ENCODE assay signal across 3 cellular contexts in genomic region chr14:64500088-64500487, GRCh38.
TF ChIP-seq lines count a peak whose summit lies in the region.

No MANE protein-coding gene starts in this region.

TF ChIP-seq in SK-N-SH, 30 proteins besides CTCF, POLR2A, EP300 and RAD21:
- no peak for TF ChIP-seq FOXM1 (IDR thresholded peaks at IDR 0.05; ENCODE audit: low read depth)
- no peak for TF ChIP-seq EZH2phosphoT487 (IDR thresholded peaks at IDR 0.05; ENCODE audit: borderline replicate concordance, low read depth)
- TF ChIP-seq, protein P1, sequence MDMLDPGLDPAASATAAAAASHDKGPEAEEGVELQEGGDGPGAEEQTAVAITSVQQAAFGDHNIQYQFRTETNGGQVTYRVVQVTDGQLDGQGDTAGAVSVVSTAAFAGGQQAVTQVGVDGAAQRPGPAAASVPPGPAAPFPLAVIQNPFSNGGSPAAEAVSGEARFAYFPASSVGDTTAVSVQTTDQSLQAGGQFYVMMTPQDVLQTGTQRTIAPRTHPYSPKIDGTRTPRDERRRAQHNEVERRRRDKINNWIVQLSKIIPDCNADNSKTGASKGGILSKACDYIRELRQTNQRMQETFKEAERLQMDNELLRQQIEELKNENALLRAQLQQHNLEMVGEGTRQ (IDR thresholded peaks at IDR 0.05; ENCODE audit: borderline replicate concordance, low read depth, low read length) = no peak
- TF ChIP-seq RXRA (IDR thresholded peaks at IDR 0.05; ENCODE audit: borderline replicate concordance, low read depth) = no peak
- TF ChIP-seq, protein P2, sequence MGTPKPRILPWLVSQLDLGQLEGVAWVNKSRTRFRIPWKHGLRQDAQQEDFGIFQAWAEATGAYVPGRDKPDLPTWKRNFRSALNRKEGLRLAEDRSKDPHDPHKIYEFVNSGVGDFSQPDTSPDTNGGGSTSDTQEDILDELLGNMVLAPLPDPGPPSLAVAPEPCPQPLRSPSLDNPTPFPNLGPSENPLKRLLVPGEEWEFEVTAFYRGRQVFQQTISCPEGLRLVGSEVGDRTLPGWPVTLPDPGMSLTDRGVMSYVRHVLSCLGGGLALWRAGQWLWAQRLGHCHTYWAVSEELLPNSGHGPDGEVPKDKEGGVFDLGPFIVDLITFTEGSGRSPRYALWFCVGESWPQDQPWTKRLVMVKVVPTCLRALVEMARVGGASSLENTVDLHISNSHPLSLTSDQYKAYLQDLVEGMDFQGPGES (IDR thresholded peaks at IDR 0.05; ENCODE audit: low read depth, low read length) = no peak
- TF ChIP-seq CHD2 (IDR thresholded peaks at IDR 0.05; ENCODE audit: low read length, partially characterized antibody) = no peak
- no peak for TF ChIP-seq SMC3 (IDR thresholded peaks at IDR 0.05; ENCODE audit: low read depth, low read length)
- no peak for TF ChIP-seq POLR2AphosphoS5 (IDR thresholded peaks at IDR 0.05; ENCODE audit: low read depth, low read length)
- no peak for TF ChIP-seq GATA2 (CRISPR knock-in tag; IDR thresholded peaks at IDR 0.05)
- no peak for TF ChIP-seq NFIC (IDR thresholded peaks at IDR 0.05; ENCODE audit: borderline replicate concordance)
- TF ChIP-seq MXI1 (IDR thresholded peaks at IDR 0.05; ENCODE audit: low read depth, low read length) = no peak
- no peak for TF ChIP-seq NRF1 (IDR thresholded peaks at IDR 0.05; ENCODE audit: low read depth, low read length)
- TF ChIP-seq YY1 (IDR thresholded peaks at IDR 0.05; ENCODE audit: low read depth) = no peak

TF ChIP-seq in SK-N-SH treated with all-trans-retinoic acid at 6 μM for 48 hours, 23 proteins besides CTCF, POLR2A, EP300 and RAD21:
- no peak for TF ChIP-seq CREB5 (CRISPR knock-in tag; IDR thresholded peaks at IDR 0.05; ENCODE audit: low read depth)
- TF ChIP-seq CSDC2 (CRISPR knock-in tag; IDR thresholded peaks at IDR 0.05) = no peak
- TF ChIP-seq ZFP30 (CRISPR knock-in tag; IDR thresholded peaks at IDR 0.05) = no peak
- TF ChIP-seq ZC3H10 (CRISPR knock-in tag; IDR thresholded peaks at IDR 0.05) = no peak
- TF ChIP-seq, protein P3, sequence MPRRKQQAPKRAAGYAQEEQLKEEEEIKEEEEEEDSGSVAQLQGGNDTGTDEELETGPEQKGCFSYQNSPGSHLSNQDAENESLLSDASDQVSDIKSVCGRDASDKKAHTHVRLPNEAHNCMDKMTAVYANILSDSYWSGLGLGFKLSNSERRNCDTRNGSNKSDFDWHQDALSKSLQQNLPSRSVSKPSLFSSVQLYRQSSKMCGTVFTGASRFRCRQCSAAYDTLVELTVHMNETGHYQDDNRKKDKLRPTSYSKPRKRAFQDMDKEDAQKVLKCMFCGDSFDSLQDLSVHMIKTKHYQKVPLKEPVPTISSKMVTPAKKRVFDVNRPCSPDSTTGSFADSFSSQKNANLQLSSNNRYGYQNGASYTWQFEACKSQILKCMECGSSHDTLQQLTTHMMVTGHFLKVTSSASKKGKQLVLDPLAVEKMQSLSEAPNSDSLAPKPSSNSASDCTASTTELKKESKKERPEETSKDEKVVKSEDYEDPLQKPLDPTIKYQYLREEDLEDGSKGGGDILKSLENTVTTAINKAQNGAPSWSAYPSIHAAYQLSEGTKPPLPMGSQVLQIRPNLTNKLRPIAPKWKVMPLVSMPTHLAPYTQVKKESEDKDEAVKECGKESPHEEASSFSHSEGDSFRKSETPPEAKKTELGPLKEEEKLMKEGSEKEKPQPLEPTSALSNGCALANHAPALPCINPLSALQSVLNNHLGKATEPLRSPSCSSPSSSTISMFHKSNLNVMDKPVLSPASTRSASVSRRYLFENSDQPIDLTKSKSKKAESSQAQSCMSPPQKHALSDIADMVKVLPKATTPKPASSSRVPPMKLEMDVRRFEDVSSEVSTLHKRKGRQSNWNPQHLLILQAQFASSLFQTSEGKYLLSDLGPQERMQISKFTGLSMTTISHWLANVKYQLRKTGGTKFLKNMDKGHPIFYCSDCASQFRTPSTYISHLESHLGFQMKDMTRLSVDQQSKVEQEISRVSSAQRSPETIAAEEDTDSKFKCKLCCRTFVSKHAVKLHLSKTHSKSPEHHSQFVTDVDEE (CRISPR knock-in tag; IDR thresholded peaks at IDR 0.05) = no peak
- no peak for TF ChIP-seq ARNTL (CRISPR knock-in tag; IDR thresholded peaks at IDR 0.05; ENCODE audit: borderline replicate concordance, low read depth)
- TF ChIP-seq BACH2 (CRISPR knock-in tag; IDR thresholded peaks at IDR 0.05; ENCODE audit: borderline replicate concordance) = no peak
- TF ChIP-seq ZNF8 (CRISPR knock-in tag; IDR thresholded peaks at IDR 0.05) = no peak
- TF ChIP-seq TCF4 (CRISPR knock-in tag; IDR thresholded peaks at IDR 0.05; ENCODE audit: borderline replicate concordance) = no peak

TF ChIP-seq in IMR-90, 13 proteins besides CTCF, POLR2A, EP300 and RAD21:
- TF ChIP-seq CEBPB (IDR thresholded peaks at IDR 0.05; ENCODE audit: low read depth, low read length) (peak; percentile 62), FOS (IDR thresholded peaks at IDR 0.05; ENCODE audit: low read depth, low read length) (no peak)
